In the genomic region with DNA sequence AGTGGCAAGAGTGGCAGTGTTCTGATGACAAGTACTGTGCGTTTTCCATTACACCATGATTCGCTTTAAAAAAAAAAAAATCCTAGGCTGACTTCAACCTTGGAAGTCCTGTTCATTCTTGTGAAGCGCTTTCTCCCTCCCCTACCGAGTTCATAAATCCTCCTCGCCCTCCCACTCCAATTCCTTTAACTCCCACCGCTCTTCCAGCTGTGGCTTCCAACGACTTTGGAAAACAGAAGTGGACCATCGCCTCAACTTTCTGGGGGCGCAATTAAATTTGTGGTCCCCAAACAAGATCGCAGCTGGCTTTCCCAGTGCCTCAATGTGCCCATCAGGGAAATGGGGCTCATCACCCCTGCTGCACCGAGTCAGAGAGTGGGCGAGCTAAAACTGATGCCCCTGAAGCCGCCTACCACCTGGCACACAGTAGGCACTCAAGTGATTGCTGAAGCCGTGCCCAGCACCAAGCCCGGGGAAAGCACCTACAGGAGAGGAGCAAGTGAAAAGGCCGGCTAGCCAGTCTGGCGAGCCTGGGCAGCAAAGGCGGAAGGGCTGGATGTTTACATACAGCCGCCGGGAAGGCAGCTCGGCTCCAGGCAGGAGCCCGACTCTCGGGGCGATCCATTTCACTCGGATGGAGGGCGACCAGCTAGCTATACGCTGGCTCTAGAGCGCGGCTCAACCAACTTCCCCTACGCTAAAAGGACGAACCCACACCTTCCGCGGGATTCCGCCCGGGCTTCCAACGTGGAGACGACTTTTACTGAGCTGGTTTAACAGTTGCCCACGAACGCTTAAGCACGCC, we compare ENCODE assay signal across 7 cellular contexts. TPM values are rescaled to one million over a fixed set of nuclear protein-coding genes. Genes with fewer than 3 reads are reported as not detected.
DNase-seq lines count a peak whose midpoint lies in the region; ATAC-seq and TF ChIP-seq lines count a peak whose summit lies in the region.

No MANE protein-coding gene starts in this region.

- H3K9me3 ChIP-seq in Peyer's patch (no peaks in the 10 kb centered on the region), lower lobe of right lung (no peaks in the 10 kb centered on the region), thoracic aorta (no peaks in the 10 kb centered on the region)

- ATAC-seq in HG03342 (IDR thresholded peaks at IDR 0.05; ENCODE audit: unreplicated experiment) (peak; percentile 19), lower lobe of right lung (peak; percentile 73 to 76), thoracic aorta (ENCODE audit: insufficient number of reproducible peaks, low FRiP score, low read depth) (peak; percentile 18), HG03097 (IDR thresholded peaks at IDR 0.05; ENCODE audit: low FRiP score, unreplicated experiment) (no peak)

- H3K4me3 ChIP-seq in Peyer's patch: peak overlapping the region; percentile 72 to 93 (median 83)
- H3K4me3 ChIP-seq in dorsolateral prefrontal cortex: peak overlapping the region; percentile 62 to 97 (median 86)
- H3K4me3 ChIP-seq in lower lobe of right lung: peak overlapping the region; percentile 89
- peak overlapping the region; percentile 93 for H3K4me3 ChIP-seq in thoracic aorta

- H3K4me1 ChIP-seq in Peyer's patch: peaks cover 0 to 12% (median 0%) of the 10 kb centered on the region in 4 donors
- H3K4me1 ChIP-seq in lower lobe of right lung: peaks cover 40% of the 10 kb centered on the region
- H3K4me1 ChIP-seq in thoracic aorta (ENCODE audit: control insufficient read depth in 1 of 2, low read depth in 2 of 2): peaks cover 11 to 27% of the 10 kb centered on the region in 2 donors

- DNase-seq in Daoy (ENCODE audit: low read depth) (peak; percentile 77), Peyer's patch (peak; percentile 31 to 75 (median 69)), dorsolateral prefrontal cortex (peak; percentile 16 to 66 (median 42)), lower lobe of right lung (peak; percentile 82), thoracic aorta (ENCODE audit: low spot score) (no peak)

- peak; percentile 21 to 30 for TF ChIP-seq POLR2A in Peyer's patch (IDR thresholded peaks at IDR 0.05)

- intact Hi-C loops in dorsolateral prefrontal cortex (cut with DNase I): loop anchor here (2.0 to 10.0 kb wide), 3 partner anchors 141 to 1201 kb away; no protein-coding TSS in a partner anchor
- intact Hi-C loops in lower lobe of right lung (cut with DNase I): loop anchor here (5.0 to 10.0 kb wide), 2 partner anchors 63 to 161 kb away; no protein-coding TSS in a partner anchor

- H3K27ac ChIP-seq in Peyer's patch (peak overlapping the region; percentile 76 to 94 (median 85)), dorsolateral prefrontal cortex (peak overlapping the region; percentile 45 to 98 (median 94)), lower lobe of right lung (peak overlapping the region; percentile 93), thoracic aorta (peak overlapping the region; percentile 91)

- no peaks in the 10 kb centered on the region for H3K27me3 ChIP-seq in Peyer's patch
- peaks cover 0 to 10% (median 0%) of the 10 kb centered on the region in 45 donors for H3K27me3 ChIP-seq in dorsolateral prefrontal cortex
- no peaks in the 10 kb centered on the region for H3K27me3 ChIP-seq in lower lobe of right lung (ENCODE audit: low read depth)
- H3K27me3 ChIP-seq in thoracic aorta (replicated peaks; ENCODE audit: insufficient read depth): no peaks in the 10 kb centered on the region

- H3K36me3 ChIP-seq in Peyer's patch (no peaks in the 10 kb centered on the region), lower lobe of right lung (no peaks in the 10 kb centered on the region), thoracic aorta (no peaks in the 10 kb centered on the region)

- no peak for TF ChIP-seq CTCF in Peyer's patch (IDR thresholded peaks at IDR 0.05)
- TF ChIP-seq CTCF in dorsolateral prefrontal cortex (IDR thresholded peaks at IDR 0.05 in 54 of 56, conservative IDR thresholded peaks at IDR 0.05 in 2 of 56; ENCODE audit: low read depth in 1 of 56, partially characterized antibody in 56 of 56): no peak
- no peak for TF ChIP-seq CTCF in lower lobe of right lung (IDR thresholded peaks at IDR 0.05)
- TF ChIP-seq CTCF in thoracic aorta (IDR thresholded peaks at IDR 0.05): no peak

RNA-seq across cellular contexts. Expression of a gene that starts 1.3 kb away (rescaled TPM):
- 2.8 and 4.6 TPM in 2 replicates for total RNA-seq in Daoy (2014; rRNA removed; shearing (Covaris generic))
- total RNA-seq in Peyer's patch (10 to 100 TPM; 27.0 to 63.7 (median 37.6) TPM), dorsolateral prefrontal cortex (100 to 1,000 TPM in 79 of 120 experiments, 10 to 100 TPM in 41; 59.9 to 264 (median 115) TPM), lower lobe of right lung (106 TPM), thoracic aorta (100 to 1,000 TPM; 164 to 271 TPM)
